ENCODE assay signal across 8 cellular contexts in the genomic region with DNA sequence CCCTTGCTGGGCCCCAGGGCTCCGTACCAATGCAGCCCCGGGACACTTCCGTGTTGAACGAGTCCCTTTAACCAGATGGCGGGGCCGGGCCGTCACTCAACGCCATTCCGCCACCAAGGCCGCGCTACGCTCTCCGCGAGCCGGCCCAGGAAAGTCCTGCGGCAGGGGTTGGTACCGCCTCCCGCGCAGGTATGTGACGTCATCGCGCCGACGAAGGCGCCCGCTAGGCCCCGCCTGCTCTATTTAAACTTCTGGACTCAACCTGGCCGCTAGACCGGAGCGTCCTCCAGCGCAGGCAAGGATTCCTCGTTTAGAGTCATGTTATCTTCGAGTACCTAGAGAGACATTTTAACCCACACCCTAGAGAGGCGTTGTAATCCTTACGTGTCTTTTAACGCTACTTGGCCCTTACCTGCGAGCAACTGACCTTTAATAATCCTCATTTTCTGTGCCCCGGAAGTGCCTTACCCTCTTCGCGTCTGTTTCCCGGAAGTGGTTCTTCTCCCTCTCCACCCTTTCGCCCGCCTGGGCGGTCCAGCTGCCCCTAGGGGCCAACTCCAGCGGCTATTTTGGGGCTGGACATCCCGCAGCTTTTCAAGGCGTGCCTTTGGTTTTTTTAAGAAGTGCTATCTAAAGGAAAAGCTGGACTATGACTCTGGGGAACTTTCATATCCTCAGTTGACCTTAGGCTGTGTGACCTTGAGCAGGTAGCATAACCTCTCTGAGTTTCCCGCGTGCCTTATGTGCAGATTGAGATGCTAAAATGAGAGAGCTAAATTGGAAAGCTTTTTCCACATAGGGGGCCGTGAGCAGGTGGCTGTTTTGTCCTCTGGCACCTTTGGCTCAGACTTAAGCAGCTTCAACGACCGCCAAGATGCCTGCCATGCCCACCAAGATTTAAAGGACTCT. TPM values are rescaled to one million over a fixed set of nuclear protein-coding genes. Genes with fewer than 3 reads are reported as not detected.
DNase-seq lines count a peak whose midpoint lies in the region; ATAC-seq, FAIRE-seq and TF ChIP-seq lines count a peak whose summit lies in the region.

A gene with protein sequence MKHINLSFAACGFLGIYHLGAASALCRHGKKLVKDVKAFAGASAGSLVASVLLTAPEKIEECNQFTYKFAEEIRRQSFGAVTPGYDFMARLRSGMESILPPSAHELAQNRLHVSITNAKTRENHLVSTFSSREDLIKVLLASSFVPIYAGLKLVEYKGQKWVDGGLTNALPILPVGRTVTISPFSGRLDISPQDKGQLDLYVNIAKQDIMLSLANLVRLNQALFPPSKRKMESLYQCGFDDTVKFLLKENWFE (minus strand): TSS at position 155 of the 909 bp plus-strand sequence. CDS start 1,294 bp downstream, outside the sequence.

- H3K27me3 Mint-ChIP-seq in activated CD4-positive, alpha-beta memory T cell treated with anti-CD3 and anti-CD28 coated beads for 36 hours: no peaks in the 10 kb centered on the region

- no peaks in the 10 kb centered on the region for H3K9me3 Mint-ChIP-seq in activated CD4-positive, alpha-beta memory T cell treated with anti-CD3 and anti-CD28 coated beads for 36 hours

- ATAC-seq in HG02763 (IDR thresholded peaks at IDR 0.05; ENCODE audit: unreplicated experiment): peak; percentile 94

- H3K9ac ChIP-seq in duodenal mucosa (ENCODE audit: low read depth in 1 of 2, low read length in 2 of 2): peak within 1 kb of the TSS; percentile 70 to 77

- peak within 1 kb of the TSS; percentile 94 for H3K27ac Mint-ChIP-seq in activated CD4-positive, alpha-beta memory T cell treated with anti-CD3 and anti-CD28 coated beads for 36 hours

- POLR2A ChIA-PET in activated CD4-positive, alpha-beta memory T cell treated with anti-CD3 and anti-CD28 coated beads for 36 hours (lab: Charles Lee): no interaction called here

- peak within 1 kb of the TSS; percentile 58 for H3K27ac ChIP-seq in duodenal mucosa (ENCODE audit: low read depth, low read length)

- intact Hi-C loops in activated CD4-positive, alpha-beta memory T cell treated with anti-CD3 and anti-CD28 coated beads for 36 hours (cut with micrococcal nuclease): loop anchor here (1.0 to 10.0 kb wide), 4 partner anchors 735 to 1903 kb away; partner anchors contain the start of gene PUDP
- intact Hi-C loops in lower leg skin (cut with DNase I; ENCODE audit: low total_unique reads): no loop called here

- H3K9me3 ChIP-seq in duodenal mucosa (ENCODE audit: control insufficient read depth in 1 of 2, low read length in 2 of 2): no peaks in the 10 kb centered on the region

- FAIRE-seq in GM12891 (lab: Jason Lieb, UNC): peak; percentile 98

- peaks cover 4% of the 10 kb centered on the region for H3K4me1 Mint-ChIP-seq in activated CD4-positive, alpha-beta memory T cell treated with anti-CD3 and anti-CD28 coated beads for 36 hours (ENCODE audit: low read depth)

- TF ChIP-seq POLR2A in GM12891 (IDR thresholded peaks at IDR 0.05; ENCODE audit: low read depth, low read length): peak; percentile 86
- no peak for TF ChIP-seq POLR2A in lower leg skin (IDR thresholded peaks at IDR 0.05)

- CTCF ChIA-PET in activated CD4-positive, alpha-beta memory T cell treated with anti-CD3 and anti-CD28 coated beads for 36 hours (lab: Charles Lee): interaction anchor here (0.9 kb wide), 1 partner anchor 16 kb away, joined by 3 read pairs; no protein-coding TSS in a partner anchor

- no peak for TF ChIP-seq CTCF in lower leg skin (IDR thresholded peaks at IDR 0.05)

- no peaks in the 10 kb centered on the region for H3K36me3 ChIP-seq in duodenal mucosa (ENCODE audit: control insufficient read depth in 1 of 2, insufficient read depth in 2 of 2, low read length in 2 of 2)

- peaks cover 4% of the 10 kb centered on the region for H3K36me3 Mint-ChIP-seq in activated CD4-positive, alpha-beta memory T cell treated with anti-CD3 and anti-CD28 coated beads for 36 hours

- 8 to 10% methylated on average over 18 to 51 of the region's 52 CpGs for WGBS in lower leg skin, 2 donors

- H3K4me3 ChIP-seq in duodenal mucosa (ENCODE audit: low read depth in 1 of 2, low read length in 2 of 2) (peak within 1 kb of the TSS; percentile 70 to 75), lower leg skin (ENCODE audit: low read depth, poor library complexity, severe bottlenecking) (peak within 1 kb of the TSS; percentile 40)

- peaks cover 0 to 4% of the 10 kb centered on the region in 2 donors for H3K4me1 ChIP-seq in duodenal mucosa (ENCODE audit: control insufficient read depth in 1 of 2, insufficient read depth in 2 of 2, low read length in 2 of 2)

- peak; percentile 56 for DNase-seq in GM12891 (ENCODE audit: insufficient read length, low spot score)
- peak; percentile 69 for DNase-seq in NCI-H2171 (lab: John Stamatoyannopoulos, UW)
- peak; percentile 87 for DNase-seq in activated CD4-positive, alpha-beta memory T cell treated with anti-CD3 and anti-CD28 coated beads for 36 hours
- DNase-seq in lower leg skin (ENCODE audit: low spot score in 2 of 2): peak; percentile 55 to 94
- DNase-seq in stimulated activated CD4-positive, alpha-beta T cell treated with anti-CD3 and anti-CD28 coated beads, Interleukin-4, amount 100 ng/mL, for 4 hours: peak; percentile 75 to 76
- DNase-seq in cortex of kidney (lab: John Stamatoyannopoulos, UW): no peak

- peak within 1 kb of the TSS; percentile 87 for H3K4me3 Mint-ChIP-seq in activated CD4-positive, alpha-beta memory T cell treated with anti-CD3 and anti-CD28 coated beads for 36 hours

- H3K27me3 ChIP-seq in duodenal mucosa (ENCODE audit: control insufficient read depth in 1 of 2, insufficient read depth in 2 of 2, low read length in 2 of 2): no peaks in the 10 kb centered on the region

TF ChIP-seq in GM12891, 5 proteins besides CTCF, POLR2A, EP300 and RAD21:
- TF ChIP-seq TAF1 (IDR thresholded peaks at IDR 0.05; ENCODE audit: low read depth, low read length) (peak; percentile 40; the same call in 1 of the 2 replicates), PAX5 (IDR thresholded peaks at IDR 0.05; ENCODE audit: insufficient read depth, low read length, severe bottlenecking) (no peak), POLR2AphosphoS5 (IDR thresholded peaks at IDR 0.05; ENCODE audit: low read depth, low read length) (peak; percentile 75)

RNA-seq across cellular contexts. Expression of the gene that starts here (rescaled TPM):
- polyA plus RNA-seq in GM12891 (2012; ENCODE audit: low read depth, missing spikeins): 14.2 TPM
- 10 to 100 TPM; 10.2 to 11.8 TPM for total RNA-seq in activated CD4-positive, alpha-beta memory T cell treated with anti-CD3 and anti-CD28 coated beads for 36 hours
- total RNA-seq in lower leg skin: 10 to 100 TPM in 3 of 4 donors, 1 to 10 TPM in 1; 4.8 to 31.6 (median 18.6) TPM
